ENCODE assay signal across 16 cellular contexts in the genomic region with DNA sequence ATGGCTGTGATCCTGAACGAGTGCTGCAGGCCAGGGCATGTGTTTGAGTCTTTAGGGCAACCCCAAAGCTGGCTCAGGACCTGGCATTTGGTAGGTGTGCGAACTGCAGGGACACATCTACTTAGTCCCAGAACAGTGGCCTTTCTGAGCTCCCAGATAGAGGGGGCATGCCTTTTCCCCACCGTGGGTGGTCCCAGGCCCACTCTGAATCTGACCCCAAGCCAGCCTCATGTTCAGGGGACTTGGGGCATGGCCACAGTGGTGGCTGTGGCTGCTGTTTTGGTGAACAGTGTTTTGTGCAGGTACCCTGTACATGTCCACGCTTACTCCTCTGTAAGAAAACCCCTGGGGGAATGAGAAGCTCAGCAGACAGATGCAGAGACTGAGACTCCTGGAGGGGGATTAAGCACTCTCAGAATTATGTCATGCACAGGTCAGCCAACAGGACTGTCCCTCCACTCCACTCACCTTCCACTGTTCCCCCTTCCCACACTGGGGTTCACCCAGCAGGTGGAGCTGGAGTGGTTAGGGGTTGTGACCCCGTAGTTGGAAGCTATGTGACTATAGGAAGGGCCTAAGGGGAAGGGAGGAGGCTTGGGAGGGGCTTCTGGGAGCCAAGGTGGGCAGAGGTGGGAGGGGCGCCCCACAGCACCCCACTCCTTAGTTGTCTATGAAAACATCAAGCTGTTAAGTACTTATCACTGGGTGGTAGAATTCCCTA.
"Had no signal": no experiment of that assay in that cellular context is flagged by ENCODE, and none has a peak within 500 bp of the region (broad histone marks: within the 10 kb centered on the region; RNA-seq: fewer than 3 reads in every experiment).

No MANE protein-coding gene starts in this region.

- H3K27me3 ChIP-seq: brain microvascular endothelial cell, right atrium auricular region, transverse colon, vagina had no signal

- H3K4me3 ChIP-seq: lung, right atrium auricular region, transverse colon, vagina had no signal

- H3K4me1 ChIP-seq: right atrium auricular region, transverse colon, vagina had no signal

- H3K9me3 ChIP-seq: right atrium auricular region, transverse colon, vagina had no signal

- H3K36me3 ChIP-seq: brain microvascular endothelial cell, right atrium auricular region, transverse colon, vagina had no signal

- ATAC-seq: left cardiac atrium; stimulated activated naive CD8-positive, alpha-beta T cell treated with anti-CD3 and anti-CD28 coated beads, Interleukin-15, Interleukin-2, amounts not matched to agents 100 U/mL and 50 U/mL, for 24 hours had no signal

- H3K27ac ChIP-seq: brain microvascular endothelial cell, right atrium auricular region, transverse colon, vagina had no signal

- DNase-seq: activated CD4-positive, alpha-beta memory T cell treated with anti-CD3 and anti-CD28 coated beads, Interleukin-2, amount 10 ng/mL, durations not matched to agents 7 days and 5 days; activated CD4-positive, alpha-beta T cell treated with anti-CD3 and anti-CD28 coated beads for 48 hours; activated CD4-positive, CD25-positive, alpha-beta regulatory T cell; activated naive CD4-positive, alpha-beta T cell treated with anti-CD3 and anti-CD28 coated beads, Interleukin-2, amount 50 U/mL, for 16 hours; activated T-cell treated with anti-CD3 and anti-CD28 coated beads, Interleukin-2, amount 50 U/mL, for 1 hour; brain microvascular endothelial cell; cortex of kidney; effector CD8-positive, alpha-beta T cell; left cardiac atrium; nephron progenitor cell; stimulated activated naive CD8-positive, alpha-beta T cell treated with anti-CD3 and anti-CD28 coated beads, Interleukin-15, Interleukin-2, amounts not matched to agents 100 U/mL and 50 U/mL, for 24 hours; substantia nigra; transverse colon had no signal
